ENCODE assay signal across 20 cellular contexts in the genomic region with DNA sequence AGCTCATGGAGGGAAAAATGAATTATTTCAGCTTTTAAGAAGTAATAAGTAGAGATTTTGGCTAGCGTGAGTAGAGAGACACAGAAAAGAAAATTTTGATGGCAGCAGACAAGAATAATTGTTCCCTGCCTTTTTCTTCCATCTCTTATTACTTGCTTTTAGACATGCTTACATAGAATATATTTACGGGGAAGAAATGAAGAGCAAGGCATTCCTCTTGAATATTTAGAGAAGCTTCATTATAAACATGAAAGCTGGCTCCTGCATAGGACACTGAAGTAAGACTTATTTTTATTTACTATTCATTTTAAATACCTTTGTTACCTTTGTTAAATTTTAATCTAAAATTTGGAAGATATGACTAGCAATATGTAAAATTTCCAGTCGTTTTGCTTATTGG. TPM values are rescaled to one million over a fixed set of nuclear protein-coding genes. Genes with fewer than 3 reads are reported as not detected.
DNase-seq lines count a peak whose midpoint lies in the region; ATAC-seq, FAIRE-seq and TF ChIP-seq lines count a peak whose summit lies in the region.
"Had no signal": no experiment of that assay in that cellular context is flagged by ENCODE, and none has a peak within 500 bp of the region (broad histone marks: within the 10 kb centered on the region; RNA-seq: fewer than 3 reads in every experiment).

No MANE protein-coding gene starts in this region.

- no peaks in the 10 kb centered on the region for H4K20me1 ChIP-seq in OCI-LY1 (ENCODE audit: insufficient read depth, low read length)

- no peak overlapping the region for H3K4me3 ChIP-seq in OCI-LY1 (ENCODE audit: low read depth, low read length, poor library complexity, severe bottlenecking)
- H3K4me3 ChIP-seq in brain microvascular endothelial cell (ENCODE audit: low read depth, low read length) = no peak overlapping the region
- no peak overlapping the region for H3K4me3 ChIP-seq in pancreas
- H3K4me3 ChIP-seq: ascending aorta, esophagus muscularis mucosa, heart left ventricle had no signal

- peaks cover 3% of the 10 kb centered on the region for H3K79me2 ChIP-seq in OCI-LY1 (ENCODE audit: insufficient read depth, low read length)

- peaks cover 92% of the 10 kb centered on the region for H3K36me3 ChIP-seq in OCI-LY1 (ENCODE audit: insufficient read depth, low read length)
- no peaks in the 10 kb centered on the region for H3K36me3 ChIP-seq in brain microvascular endothelial cell (replicated peaks)
- H3K36me3 ChIP-seq in pancreas = no peaks in the 10 kb centered on the region

- in situ Hi-C loops in brain microvascular endothelial cell (cut with HindIII; ENCODE audit: low pct_ligation_motif_present, low sequenced_read_pairs) = no loop called here

- peak; percentile 30; the same call in 1 of the 2 replicates for TF ChIP-seq CTCF in OCI-LY1 (IDR thresholded peaks at IDR 0.05; ENCODE audit: low read length)
- TF ChIP-seq CTCF in brain microvascular endothelial cell (IDR thresholded peaks at IDR 0.05; ENCODE audit: low read depth, low read length, missing control alignments) = no peak
- no peak for TF ChIP-seq CTCF in pancreas (IDR thresholded peaks at IDR 0.05)

- no peak for DNase-seq in brain microvascular endothelial cell
- no peak for DNase-seq in pancreas
- DNase-seq in stimulated activated CD4-positive, alpha-beta T cell treated with anti-CD3 and anti-CD28 coated beads, Interleukin-2, amount 100 ng/mL, for 24 hours = no peak
- no peak for DNase-seq in inferior parietal cortex (ENCODE audit: extremely low spot score)
- no peak for DNase-seq in DMS114 treated with DMSO at 0.1 percent for 48 hours (lab: John Stamatoyannopoulos, UW; ENCODE audit: unreplicated experiment)
- DNase-seq: activated CD4-positive, alpha-beta T cell treated with anti-CD3 and anti-CD28 coated beads for 36 hours; kidney; naive thymus-derived CD8-positive, alpha-beta T cell; NCI-H1105; NCI-H2029 treated with DMSO at 0.1 percent for 48 hours; NCI-H524; occipital lobe; trophoblast cell had no signal

- H3K27me3 ChIP-seq in OCI-LY1 (ENCODE audit: insufficient read depth, low read length) (no peaks in the 10 kb centered on the region), brain microvascular endothelial cell (replicated peaks) (no peaks in the 10 kb centered on the region), pancreas (no peaks in the 10 kb centered on the region)
- H3K27me3 ChIP-seq: ascending aorta, esophagus muscularis mucosa, heart left ventricle had no signal

- H2AFZ ChIP-seq in OCI-LY1 (ENCODE audit: low read length) = no peak overlapping the region

- H3K4me1 ChIP-seq in OCI-LY1 (ENCODE audit: insufficient read depth, low read length, severe bottlenecking) (no peaks in the 10 kb centered on the region), pancreas (peaks cover 0 to 9% (median 4%) of the 10 kb centered on the region in 3 donors)
- H3K4me1 ChIP-seq: ascending aorta had no signal

- H3K9me2 ChIP-seq in OCI-LY1 (ENCODE audit: low read depth, low read length) = no peaks in the 10 kb centered on the region

- H3F3A ChIP-seq in OCI-LY1 (ENCODE audit: insufficient read depth, low read length) = peaks cover 3% of the 10 kb centered on the region; the same call in 1 of the 2 replicates

- intact Hi-C loops in pancreas (cut with DNase I) = no loop called here

- WGBS in pancreas, 2 donors = 64 to 67% methylated on average over 3 of the region's 3 CpGs

- H3K9me3 ChIP-seq in OCI-LY1 (ENCODE audit: low read length) = no peaks in the 10 kb centered on the region
- no peaks in the 10 kb centered on the region for H3K9me3 ChIP-seq in pancreas
- H3K9me3 ChIP-seq: ascending aorta, esophagus muscularis mucosa, heart left ventricle had no signal

- ATAC-seq in GM18858 (IDR thresholded peaks at IDR 0.05; ENCODE audit: unreplicated experiment) (peak; percentile 12), pancreas (no peak)
- ATAC-seq: activated CD4-positive, alpha-beta T cell treated with anti-CD3 and anti-CD28 coated beads for 36 hours; naive thymus-derived CD8-positive, alpha-beta T cell; stimulated activated memory B cell treated with anti-CD40 and anti-IgM and Interleukin-4, amounts not matched to agents 10 μg/mL and 1 μg/mL and 100 μg/mL, for 72 hours had no signal

- H3K4me2 ChIP-seq in OCI-LY1 (ENCODE audit: low read length) = no peak overlapping the region

- peak; percentile 23 for FAIRE-seq in pancreas (lab: Jason Lieb, UNC)
- FAIRE-seq: H1 had no signal

- H3K27ac ChIP-seq in OCI-LY1 (ENCODE audit: low read depth, low read length, poor library complexity, severe bottlenecking) (no peak overlapping the region), brain microvascular endothelial cell (peak overlapping the region; percentile 50), pancreas (no peak overlapping the region)
- H3K27ac ChIP-seq: ascending aorta, esophagus muscularis mucosa, heart left ventricle had no signal

- no peak overlapping the region for H3K9ac ChIP-seq in OCI-LY1 (ENCODE audit: low read length)

RNA-seq across cellular contexts. Expression of a gene that starts 32.2 kb away (rescaled TPM):
- 1 to 10 TPM; 1.7 to 8.9 (median 4.1) TPM for total RNA-seq in pancreas
- polyA plus RNA-seq in pancreas = 1 to 10 TPM; 3.1 to 8.1 TPM
